8 cellular contexts compared by ENCODE assay signal in the genomic region with DNA sequence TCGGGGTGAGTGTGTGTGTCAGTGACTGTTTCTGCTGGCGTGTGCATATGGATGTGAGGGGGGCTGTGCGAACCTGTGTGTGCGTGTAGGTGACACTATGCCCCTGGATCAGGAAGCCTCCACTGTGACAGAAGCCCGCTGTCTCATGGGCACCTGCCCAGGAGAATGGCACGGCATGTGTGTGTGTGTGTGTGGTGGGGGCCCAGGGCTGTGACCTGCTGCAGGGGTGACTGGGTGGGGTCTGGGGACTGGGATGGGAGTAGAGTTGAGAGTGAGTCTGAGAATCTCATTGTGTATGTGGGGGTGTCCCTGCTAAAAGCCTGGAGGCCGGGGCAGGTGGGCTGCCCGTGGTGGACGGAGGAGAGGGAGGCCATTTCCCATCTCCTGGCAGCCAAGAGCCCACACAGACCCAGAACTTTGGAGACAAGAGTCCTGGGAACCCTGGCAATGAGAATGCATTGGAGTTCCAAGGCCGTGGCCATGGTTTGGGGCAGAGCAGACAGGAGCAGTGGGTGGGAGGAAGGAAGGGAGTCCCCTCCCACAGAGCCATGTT. TPM values are rescaled to one million over a fixed set of nuclear protein-coding genes. Genes with fewer than 3 reads are reported as not detected.
A peak's percentile ranks its signal among the peaks of the same experiment; 100 is the strongest.
DNase-seq lines count a peak whose midpoint lies in the region; ATAC-seq, FAIRE-seq and TF ChIP-seq lines count a peak whose summit lies in the region.

No MANE protein-coding gene starts in this region.

- H3K27me3 ChIP-seq in hepatocyte: no peaks in the 10 kb centered on the region
- no peaks in the 10 kb centered on the region for H3K27me3 ChIP-seq in stomach

- TF ChIP-seq CTCF in activated B cell treated with CpG ODN at 0.5 μM for 24 hours (IDR thresholded peaks at IDR 0.05) (no peak), hepatocyte (IDR thresholded peaks at IDR 0.05; ENCODE audit: poor library complexity) (no peak), stomach (IDR thresholded peaks at IDR 0.05) (no peak)

- H3K27ac Mint-ChIP-seq in activated B cell treated with CpG ODN at 0.5 μM for 24 hours: no peak overlapping the region
- no peak overlapping the region for H3K27ac Mint-ChIP-seq in activated CD8-positive, alpha-beta memory T cell treated with anti-CD3 and anti-CD28 coated beads, Interleukin-2, amount 10 ng/mL, durations not matched to agents 7 days and 5 days

- ATAC-seq in HG03432 (IDR thresholded peaks at IDR 0.05; ENCODE audit: unreplicated experiment): peak; percentile 17
- ATAC-seq in activated B cell treated with CpG ODN at 0.5 μM for 24 hours (ENCODE audit: low read depth): no peak
- ATAC-seq in activated CD8-positive, alpha-beta memory T cell treated with anti-CD3 and anti-CD28 coated beads, Interleukin-2, amount 10 ng/mL, durations not matched to agents 7 days and 5 days: no peak

- no peaks in the 10 kb centered on the region for H3K4me1 ChIP-seq in hepatocyte (ENCODE audit: insufficient read depth)
- H3K4me1 ChIP-seq in stomach: peaks cover 30 to 71% (median 55%) of the 10 kb centered on the region in 4 donors

- intact Hi-C loops in activated B cell treated with CpG ODN at 0.5 μM for 24 hours (cut with micrococcal nuclease) (loop anchor here (1.0 to 10.0 kb wide), 6 partner anchors 8 to 255 kb away; a partner anchor contains a TSS), stomach (cut with DNase I; ENCODE audit: low total_unique reads) (no loop called here)

- H3K79me2 ChIP-seq in hepatocyte: no peaks in the 10 kb centered on the region

- H3K4me3 ChIP-seq in hepatocyte (no peak overlapping the region), stomach (peak overlapping the region; percentile 64 to 69 (median 68))

- H3K4me2 ChIP-seq in hepatocyte: no peak overlapping the region

- POLR2A ChIA-PET in activated B cell treated with CpG ODN at 0.5 μM for 24 hours (lab: Charles Lee): interaction anchor here (0.6 to 2.3 kb wide), 22 partner anchors 10 to 606 kb away, joined by 3 to 37 read pairs (median 8); a partner anchor contains a TSS

- H4K20me1 ChIP-seq in hepatocyte (ENCODE audit: insufficient read depth, poor library complexity, severe bottlenecking): no peaks in the 10 kb centered on the region

- H2AFZ ChIP-seq in hepatocyte: no peak overlapping the region

- H3K9me3 Mint-ChIP-seq in activated B cell treated with CpG ODN at 0.5 μM for 24 hours: no peaks in the 10 kb centered on the region
- H3K9me3 Mint-ChIP-seq in activated CD8-positive, alpha-beta memory T cell treated with anti-CD3 and anti-CD28 coated beads, Interleukin-2, amount 10 ng/mL, durations not matched to agents 7 days and 5 days (ENCODE audit: low read depth): no peaks in the 10 kb centered on the region

- H3K4me3 Mint-ChIP-seq in activated B cell treated with CpG ODN at 0.5 μM for 24 hours: peak overlapping the region; percentile 67
- H3K4me3 Mint-ChIP-seq in activated CD8-positive, alpha-beta memory T cell treated with anti-CD3 and anti-CD28 coated beads, Interleukin-2, amount 10 ng/mL, durations not matched to agents 7 days and 5 days: no peak overlapping the region

- DNase-seq in activated B cell treated with CpG ODN at 0.5 μM for 24 hours: no peak
- DNase-seq in hepatocyte (ENCODE audit: low spot score): no peak
- peak; percentile 40 for DNase-seq in stomach
- no peak for DNase-seq in DMS114 treated with DMSO at 0.1 percent for 48 hours (lab: John Stamatoyannopoulos, UW; ENCODE audit: unreplicated experiment)
- DNase-seq in activated CD8-positive, alpha-beta memory T cell treated with anti-CD3 and anti-CD28 coated beads, Interleukin-2, amount 10 ng/mL, durations not matched to agents 7 days and 5 days: no peak
- no peak for DNase-seq in stimulated activated CD4-positive, alpha-beta T cell treated with anti-CD3 and anti-CD28 coated beads, Interleukin-12 subunit alpha, Interleukin-12 subunit beta, amount 100 ng/mL, for 4 hours
- no peak for DNase-seq in HTR-8/SVneo (ENCODE audit: insufficient read length, low spot score)

- FAIRE-seq in HTR-8/SVneo (lab: Jason Lieb, UNC): no peak

- TF ChIP-seq POLR2A in stomach (IDR thresholded peaks at IDR 0.05): no peak

- H3K36me3 ChIP-seq in hepatocyte (replicated peaks; ENCODE audit: insufficient read depth, low read depth) (no peaks in the 10 kb centered on the region), stomach (peaks cover 0 to 9% (median 3%) of the 10 kb centered on the region in 4 donors)

- no peaks in the 10 kb centered on the region for H3K9me2 ChIP-seq in hepatocyte (replicated peaks; ENCODE audit: insufficient read depth)

- no peaks in the 10 kb centered on the region for H3K36me3 Mint-ChIP-seq in activated B cell treated with CpG ODN at 0.5 μM for 24 hours (ENCODE audit: low read depth)
- H3K36me3 Mint-ChIP-seq in activated CD8-positive, alpha-beta memory T cell treated with anti-CD3 and anti-CD28 coated beads, Interleukin-2, amount 10 ng/mL, durations not matched to agents 7 days and 5 days: no peaks in the 10 kb centered on the region

- TF ChIP-seq EP300 in stomach (IDR thresholded peaks at IDR 0.05): no peak

- H3K27me3 Mint-ChIP-seq in activated B cell treated with CpG ODN at 0.5 μM for 24 hours: no peaks in the 10 kb centered on the region
- H3K27me3 Mint-ChIP-seq in activated CD8-positive, alpha-beta memory T cell treated with anti-CD3 and anti-CD28 coated beads, Interleukin-2, amount 10 ng/mL, durations not matched to agents 7 days and 5 days: no peaks in the 10 kb centered on the region

- peaks cover 12% of the 10 kb centered on the region for H3K4me1 Mint-ChIP-seq in activated B cell treated with CpG ODN at 0.5 μM for 24 hours
- H3K4me1 Mint-ChIP-seq in activated CD8-positive, alpha-beta memory T cell treated with anti-CD3 and anti-CD28 coated beads, Interleukin-2, amount 10 ng/mL, durations not matched to agents 7 days and 5 days: peaks cover 43% of the 10 kb centered on the region

- CTCF ChIA-PET in activated B cell treated with CpG ODN at 0.5 μM for 24 hours (lab: Charles Lee): interaction anchor here (0.7 to 1.5 kb wide), 11 partner anchors 9 to 79 kb away, joined by 3 to 12 read pairs (median 4); a partner anchor contains a TSS
- CTCF ChIA-PET in activated CD8-positive, alpha-beta memory T cell treated with anti-CD3 and anti-CD28 coated beads, Interleukin-2, amount 10 ng/mL, durations not matched to agents 7 days and 5 days (lab: Charles Lee): interaction anchor here (1.0 to 6.7 kb wide), 8 partner anchors 8 to 115 kb away, joined by 3 to 62 read pairs (median 4); a partner anchor contains a TSS

- 94% methylated on average over 10 of the region's 10 CpGs for WGBS in hepatocyte (ENCODE audit: low lambda C conversion rate, missing lambda C conversion rate)
- 46 to 76% (median 60%) methylated on average over 10 of the region's 10 CpGs for whole genome bisulfite sequencing in stomach, 5 donors

- H3K9me3 ChIP-seq in hepatocyte (ENCODE audit: low read depth) (no peaks in the 10 kb centered on the region), stomach (no peaks in the 10 kb centered on the region)

- H3K27ac ChIP-seq in hepatocyte (peak overlapping the region; percentile 70), stomach (peak overlapping the region; percentile 89 to 100 (median 100))

RNA-seq across cellular contexts. Expression of a gene that starts 6.4 kb away (rescaled TPM):
- total RNA-seq in activated B cell treated with CpG ODN at 0.5 μM for 24 hours: 238 and 257 TPM in 2 replicates
- total RNA-seq in hepatocyte: 405 and 417 TPM in 2 replicates
- 337 and 344 TPM in 2 replicates for polyA plus RNA-seq in hepatocyte
- total RNA-seq in stomach: 100 to 1,000 TPM; 167 to 609 (median 275) TPM
- 100 to 1,000 TPM; 185 to 475 (median 427) TPM for polyA plus RNA-seq in stomach
- total RNA-seq in activated CD8-positive, alpha-beta memory T cell treated with anti-CD3 and anti-CD28 coated beads, Interleukin-2, amount 10 ng/mL, durations not matched to agents 7 days and 5 days: 100 to 1,000 TPM; 491 to 493 TPM

RNA-seq across cellular contexts. Expression of a gene that starts 41.8 kb away (rescaled TPM):
- total RNA-seq in activated B cell treated with CpG ODN at 0.5 μM for 24 hours: 157 and 171 TPM in 2 replicates
- 60.2 and 77.0 TPM in 2 replicates for total RNA-seq in hepatocyte
- polyA plus RNA-seq in hepatocyte: 84.4 and 89.5 TPM in 2 replicates
- 10 to 100 TPM in 3 of 5 donors, 1 to 10 TPM in 2; 1.8 to 49.4 (median 11.2) TPM for total RNA-seq in stomach
- polyA plus RNA-seq in stomach: 10 to 100 TPM; 25.4 to 63.4 (median 39.4) TPM
- 100 to 1,000 TPM; 204 to 271 TPM for total RNA-seq in activated CD8-positive, alpha-beta memory T cell treated with anti-CD3 and anti-CD28 coated beads, Interleukin-2, amount 10 ng/mL, durations not matched to agents 7 days and 5 days
